Comparison of ENCODE assay signal across 16 cellular contexts in genomic region chr6:90478278-90478677, GRCh38.
DNase-seq lines count a peak whose midpoint lies in the region; ATAC-seq and TF ChIP-seq lines count a peak whose summit lies in the region.
"Had no signal": no experiment of that assay in that cellular context is flagged by ENCODE, and none has a peak within 500 bp of the region (broad histone marks: within the 10 kb centered on the region; RNA-seq: fewer than 3 reads in every experiment).

No MANE protein-coding gene starts in this region.

- no peaks in the 10 kb centered on the region for H3K27me3 ChIP-seq in neuronal stem cell (ENCODE audit: control insufficient read depth in 3 of 3, insufficient read depth in 3 of 3, low read depth in 1 of 3, low read length in 3 of 3)
- H3K27me3 ChIP-seq in prostate gland (replicated peaks; ENCODE audit: insufficient read depth) = no peaks in the 10 kb centered on the region
- H3K27me3 ChIP-seq: BLaER1 treated with 17β-estradiol and CSF1 and Interleukin-3, amounts not matched to agents 10 nM and 100 nM; breast epithelium had no signal

- no peak overlapping the region for H2BK12ac ChIP-seq in neuronal stem cell (ENCODE audit: low read length)

- H3K4me1 ChIP-seq in neuronal stem cell (ENCODE audit: control insufficient read depth in 2 of 2, insufficient read depth in 1 of 2, low read depth in 1 of 2, low read length in 2 of 2) = peaks cover 4 to 5% of the 10 kb centered on the region in 2 donors
- H3K4me1 ChIP-seq in prostate gland (replicated peaks) = no peaks in the 10 kb centered on the region
- H3K4me1 ChIP-seq: breast epithelium had no signal

- H3K14ac ChIP-seq in neuronal stem cell (ENCODE audit: low read length) = no peak overlapping the region

- intact Hi-C loops in prostate gland (cut with DNase I) = loop anchor here (2.0 to 10.0 kb wide), 6 partner anchors 86 to 507 kb away; partner anchors contain the start of gene BACH2

- H2AFZ ChIP-seq in neuronal stem cell (ENCODE audit: low read length) = peak overlapping the region; percentile 39
- H2AFZ ChIP-seq: PC-9 had no signal

- no peak for TF ChIP-seq CTCF in prostate gland (IDR thresholded peaks at IDR 0.05)

- no CpG with 5 or more reads among the region's 4 CpGs for WGBS in neuronal stem cell (ENCODE audit: extremely low coverage in 2 of 2, insufficient read length in 2 of 2, insufficient replicate concordance in 1 of 2), 2 donors
- WGBS in prostate gland = 93% methylated on average over 4 of the region's 4 CpGs

- DNase-seq in activated naive CD4-positive, alpha-beta T cell treated with anti-CD3 and anti-CD28 coated beads, Interleukin-2, amount 50 U/mL, for 16 hours = peak; percentile 29
- no peak for DNase-seq in activated naive CD4-positive, alpha-beta T cell treated with Interleukin-2 at 50 U/mL for 16 hours
- DNase-seq in NAMALWA (ENCODE audit: low spot score) (peak; percentile 39), neuronal stem cell (ENCODE audit: low spot score) (no peak), prostate gland (ENCODE audit: low spot score) (no peak)
- no peak for DNase-seq in activated naive CD8-positive, alpha-beta T cell treated with anti-CD3 and anti-CD28 coated beads for 36 hours
- DNase-seq: activated effector memory CD4-positive, alpha-beta T cell treated with anti-CD3 and anti-CD28 coated beads, Interleukin-2, amount 50 U/mL, for 16 hours; effector CD4-positive, alpha-beta T cell; left ventricle myocardium superior; NCI-H2171 treated with DMSO at 0.1 percent for 48 hours; PC-9 had no signal

- no peak overlapping the region for H2BK5ac ChIP-seq in neuronal stem cell (ENCODE audit: low read length)

- H3K27ac ChIP-seq in neuronal stem cell (replicated peaks; ENCODE audit: low read length) (no peak overlapping the region), prostate gland (no peak overlapping the region)
- H3K27ac ChIP-seq: PC-9 had no signal

- H2AK5ac ChIP-seq in neuronal stem cell (ENCODE audit: low read depth, low read length) = no peak overlapping the region

- H2BK15ac ChIP-seq in neuronal stem cell (ENCODE audit: low read length) = peak overlapping the region; percentile 1

- H3K27me3 Mint-ChIP-seq in activated naive CD8-positive, alpha-beta T cell treated with anti-CD3 and anti-CD28 coated beads for 36 hours = no peaks in the 10 kb centered on the region

- H3K79me1 ChIP-seq in neuronal stem cell (ENCODE audit: low read depth, low read length) = no peaks in the 10 kb centered on the region

- no peaks in the 10 kb centered on the region for H3K9me3 ChIP-seq in neuronal stem cell (replicated peaks in 1 of 2; ENCODE audit: control insufficient read depth in 2 of 2, insufficient read depth in 1 of 2, low read depth in 1 of 2, low read length in 2 of 2)
- H3K9me3 ChIP-seq in prostate gland = no peaks in the 10 kb centered on the region
- H3K9me3 ChIP-seq: breast epithelium had no signal

- no peak for TF ChIP-seq POLR2A in prostate gland (IDR thresholded peaks at IDR 0.05)

- no peak overlapping the region for H3K4me3 Mint-ChIP-seq in activated naive CD8-positive, alpha-beta T cell treated with anti-CD3 and anti-CD28 coated beads for 36 hours

- no peak overlapping the region for H3K4me2 ChIP-seq in neuronal stem cell (ENCODE audit: insufficient read depth, low read length, poor library complexity, severe bottlenecking)

- H3K23ac ChIP-seq in neuronal stem cell (ENCODE audit: low read depth, low read length, poor library complexity) = no peak overlapping the region

- peaks cover 9% of the 10 kb centered on the region for H3K9me3 Mint-ChIP-seq in activated naive CD8-positive, alpha-beta T cell treated with anti-CD3 and anti-CD28 coated beads for 36 hours

- no peak overlapping the region for H3K9ac ChIP-seq in neuronal stem cell (ENCODE audit: low read depth, low read length, poor library complexity)
- H3K9ac ChIP-seq: BLaER1 treated with 17β-estradiol and CSF1 and Interleukin-3, amounts not matched to agents 10 nM and 100 nM had no signal

- H3K4me3 ChIP-seq in neuronal stem cell (ENCODE audit: low read length in 2 of 2) = no peak overlapping the region
- H3K4me3 ChIP-seq in prostate gland = no peak overlapping the region
- H3K4me3 ChIP-seq: BLaER1 treated with 17β-estradiol and CSF1 and Interleukin-3, amounts not matched to agents 10 nM and 100 nM; breast epithelium; PC-9 had no signal

- H4K8ac ChIP-seq in neuronal stem cell (ENCODE audit: low read depth, low read length) = no peak overlapping the region

- peaks cover 5% of the 10 kb centered on the region for H3K36me3 Mint-ChIP-seq in activated naive CD8-positive, alpha-beta T cell treated with anti-CD3 and anti-CD28 coated beads for 36 hours

- H3K4ac ChIP-seq in neuronal stem cell (ENCODE audit: low read length) = no peak overlapping the region

- no peak overlapping the region for H2BK120ac ChIP-seq in neuronal stem cell (ENCODE audit: low read depth, low read length)

- H3K4me1 Mint-ChIP-seq in activated naive CD8-positive, alpha-beta T cell treated with anti-CD3 and anti-CD28 coated beads for 36 hours = peaks cover 59% of the 10 kb centered on the region

- H3K27ac Mint-ChIP-seq in activated naive CD8-positive, alpha-beta T cell treated with anti-CD3 and anti-CD28 coated beads for 36 hours = peak overlapping the region; percentile 8
- H3K27ac Mint-ChIP-seq: progenitor cell of endocrine pancreas had no signal

- H4K91ac ChIP-seq in neuronal stem cell (ENCODE audit: low read depth, low read length, poor library complexity) = no peak overlapping the region

- ATAC-seq in HG03280 (IDR thresholded peaks at IDR 0.05; ENCODE audit: unreplicated experiment) (no peak), GM21825 (IDR thresholded peaks at IDR 0.05; ENCODE audit: unreplicated experiment) (no peak)

- H3K36me3 ChIP-seq in neuronal stem cell (replicated peaks in 1 of 2; ENCODE audit: control insufficient read depth in 2 of 2, insufficient read depth in 2 of 2, low read length in 2 of 2) (no peaks in the 10 kb centered on the region), prostate gland (no peaks in the 10 kb centered on the region)
- H3K36me3 ChIP-seq: BLaER1 treated with 17β-estradiol and CSF1 and Interleukin-3, amounts not matched to agents 10 nM and 100 nM; breast epithelium had no signal

- H3K18ac ChIP-seq in neuronal stem cell (ENCODE audit: low read length) = peak overlapping the region; percentile 36

Comparison
In these comparisons a context has a peak if more than half of its experiments do, and no peak if none do; other contexts are left out.
1. DNase-seq: peak in activated naive CD4-positive, alpha-beta T cell treated with anti-CD3 and anti-CD28 coated beads, Interleukin-2, amount 50 U/mL, for 16 hours (single experiment) and NAMALWA (single experiment); none in activated naive CD4-positive, alpha-beta T cell treated with Interleukin-2 at 50 U/mL for 16 hours (single experiment), activated naive CD8-positive, alpha-beta T cell treated with anti-CD3 and anti-CD28 coated beads for 36 hours (single experiment), neuronal stem cell (single experiment) and prostate gland (single experiment).